In the genomic region with DNA sequence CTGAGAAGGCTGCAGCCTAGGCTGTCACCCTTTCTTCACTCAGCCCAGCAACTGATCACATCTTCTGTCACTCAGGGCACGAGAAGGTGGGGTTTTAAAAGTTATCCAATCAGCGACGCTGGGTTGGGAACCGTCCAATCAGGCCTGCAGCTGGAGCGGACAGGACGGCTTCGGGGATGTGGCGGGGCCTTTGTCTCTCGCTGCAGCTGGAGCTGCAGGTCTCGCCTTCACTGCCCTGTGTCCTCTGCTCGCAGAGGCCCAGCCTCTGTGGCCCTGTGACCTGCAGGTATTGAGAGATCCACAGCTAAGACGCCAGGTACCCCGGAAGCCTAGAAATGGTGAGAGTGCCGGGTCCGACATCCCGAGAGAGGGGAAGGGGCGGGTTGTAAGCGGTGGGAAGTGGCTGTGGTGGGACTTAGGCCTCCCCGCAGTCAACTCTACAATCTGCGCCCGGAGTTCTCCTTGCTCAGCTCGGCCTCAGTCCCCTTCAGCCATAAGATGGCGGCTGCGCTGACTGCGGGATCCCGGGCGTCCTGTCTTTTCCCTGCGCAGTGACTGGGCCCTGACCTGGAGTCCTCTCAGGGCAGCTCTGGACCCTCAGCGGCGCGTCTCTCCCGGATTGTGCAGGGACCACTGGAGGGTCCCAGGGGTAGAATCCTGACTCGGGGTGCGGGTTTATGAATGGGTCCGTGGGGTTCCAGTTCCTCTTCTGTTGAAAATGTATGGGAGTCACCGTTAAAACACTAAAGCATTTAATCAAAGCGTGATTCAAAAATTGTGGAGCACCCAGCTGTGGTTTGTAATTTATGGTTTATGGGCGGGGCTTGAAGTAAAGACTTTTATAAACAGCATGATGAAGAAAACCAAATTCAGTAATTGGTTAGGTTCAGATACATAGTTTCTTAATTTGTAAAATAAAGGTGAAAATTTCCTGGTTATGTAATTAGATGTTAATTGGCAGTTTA, we compare ENCODE assay signal across 8 cellular contexts. TPM values are rescaled to one million over a fixed set of nuclear protein-coding genes. Genes with fewer than 3 reads are reported as not detected.
A peak's percentile ranks its signal among the peaks of the same experiment; 100 is the strongest.
DNase-seq lines count a peak whose midpoint lies in the region; ATAC-seq, FAIRE-seq and TF ChIP-seq lines count a peak whose summit lies in the region.

Gene ZNF714, plus strand, starts transcription at position 193 of the 965 bp plus-strand sequence. CDS start 16,066 bp downstream, outside the sequence.

- H3K9me3 Mint-ChIP-seq in nephron, result no peaks in the 10 kb centered on the region

- in situ Hi-C loops in Caki2 (cut with HindIII; ENCODE audit: low pct_unique_long_range_greater_than_20kb, low sequenced_read_pairs), result loop anchor here (10.0 kb wide), 1 partner anchor 63 kb away; the partner anchor contains the start of gene ZNF431

- TF ChIP-seq CTCF in fibroblast of pulmonary artery (IDR thresholded peaks at IDR 0.05; ENCODE audit: low read length, missing control alignments) (no peak), nephron (IDR thresholded peaks at IDR 0.05; ENCODE audit: unreplicated experiment in 3 of 3) (no peak)

- H3K4me1 ChIP-seq in HUES64 (ENCODE audit: insufficient read depth, low read length), result peaks cover 21% of the 10 kb centered on the region; the same call in 1 of the 2 replicates

- peak within 1 kb of the TSS; percentile 96 to 99 (median 99) for H3K27ac Mint-ChIP-seq in nephron

- peak within 1 kb of the TSS; percentile 95 for H3K9ac ChIP-seq in HUES64 (ENCODE audit: low read depth, low read length)

- H3K27me3 ChIP-seq in HUES64 (ENCODE audit: insufficient read depth, low read length), result no peaks in the 10 kb centered on the region

- peak within 1 kb of the TSS; percentile 83 for H3K27ac ChIP-seq in HUES64 (ENCODE audit: low read depth, low read length)

- WGBS in HUES64, result 1% methylated on average over 35 of the region's 38 CpGs

- no peaks in the 10 kb centered on the region for H3K9me3 ChIP-seq in HUES64 (ENCODE audit: insufficient read depth, low read depth, low read length)

- H3K36me3 ChIP-seq in HUES64 (ENCODE audit: insufficient read depth, low read length), result peaks cover 41% of the 10 kb centered on the region

- H3K36me3 Mint-ChIP-seq in nephron (ENCODE audit: low read depth), result peaks cover 43% of the 10 kb centered on the region

- H3K4me3 ChIP-seq in HUES64 (ENCODE audit: low read length), result peak within 1 kb of the TSS; percentile 92
- peak within 1 kb of the TSS; percentile 86 for H3K4me3 ChIP-seq in fibroblast of pulmonary artery (replicated peaks; ENCODE audit: low read depth, low read length)

- H3K4me1 Mint-ChIP-seq in nephron, result peaks cover 34% of the 10 kb centered on the region

- peak within 1 kb of the TSS; percentile 100 for H3K4me3 Mint-ChIP-seq in nephron

- FAIRE-seq in RCC 7860 (lab: Jason Lieb, UNC), result peak; percentile 87

- DNase-seq in Caki2 (ENCODE audit: low read depth) (peak; percentile 95), RCC 7860 (ENCODE audit: low spot score) (peak; percentile 89), fibroblast of pulmonary artery (ENCODE audit: low read depth) (peak; percentile 95)
- DNase-seq in activated T-helper 1 cell treated with anti-CD3 and anti-CD28 coated beads, Interleukin-2, amount 50 U/mL, for 16 hours (ENCODE audit: low read depth in 1 of 2, low spot score in 1 of 2), result peak; percentile 54 to 57
- peak; percentile 78 for DNase-seq in stimulated activated naive CD8-positive, alpha-beta T cell treated with anti-CD3 and anti-CD28 coated beads, Interleukin-15, Interleukin-2, amounts not matched to agents 100 U/mL and 50 U/mL, for 24 hours

- peak; percentile 95 for ATAC-seq in GM21423 (IDR thresholded peaks at IDR 0.05; ENCODE audit: unreplicated experiment)
- peak; percentile 100 for ATAC-seq in stimulated activated naive CD8-positive, alpha-beta T cell treated with anti-CD3 and anti-CD28 coated beads, Interleukin-15, Interleukin-2, amounts not matched to agents 100 U/mL and 50 U/mL, for 24 hours

- H3K27me3 Mint-ChIP-seq in nephron (ENCODE audit: low read depth), result no peaks in the 10 kb centered on the region

RNA-seq across cellular contexts. Expression of gene ZNF714, which starts in this region (rescaled TPM):
- 13.2 and 13.5 TPM in 2 replicates for total RNA-seq in Caki2 (2014; rRNA removed; shearing (Covaris generic); ENCODE audit: low replicate concordance)
- polyA plus RNA-seq in HUES64 (2013, experiment 1 of 2), result 30.3 TPM
- polyA plus RNA-seq in HUES64 (2013, experiment 2 of 2), result 29.1 TPM

Comparison
In these comparisons a context has a peak if more than half of its experiments do, and no peak if none do; other contexts are left out.
1. Peak in every context shown above with its lines: DNase-seq, ATAC-seq, H3K4me3 ChIP-seq and H3K27ac ChIP-seq.